9 cellular contexts compared by ENCODE assay signal in the genomic region with DNA sequence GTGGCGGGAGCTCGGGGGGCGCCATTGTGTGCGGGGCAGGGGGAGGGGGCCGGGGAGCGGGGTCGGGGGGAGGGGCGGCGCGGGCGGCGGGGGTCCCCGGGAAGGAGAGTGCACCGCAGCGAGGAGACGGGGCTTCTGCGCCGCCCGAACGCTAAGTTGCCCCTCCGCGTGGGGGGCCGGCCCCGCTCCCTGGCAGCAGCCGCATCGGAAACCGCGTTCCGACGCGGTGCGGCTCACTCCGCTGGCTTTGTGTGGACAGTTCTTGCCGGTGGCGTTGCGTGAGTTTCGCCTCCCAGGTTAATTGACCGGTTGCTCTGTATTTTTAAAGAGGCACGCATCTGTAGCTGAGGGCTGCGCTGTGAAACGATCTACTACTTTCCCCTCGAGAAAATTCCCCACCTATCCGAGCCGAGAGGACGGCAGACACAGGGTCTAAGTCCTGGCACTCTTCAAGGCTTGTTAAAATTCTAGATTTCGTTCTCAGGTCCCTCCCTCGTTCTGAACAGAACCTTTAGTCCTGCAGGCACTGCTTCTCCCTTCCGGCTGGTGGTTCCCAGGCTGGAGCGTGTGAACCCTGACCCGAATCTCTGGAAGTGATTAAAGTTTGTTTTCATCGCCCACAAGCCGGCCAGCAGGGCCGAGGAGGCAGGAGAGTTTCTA. TPM values are rescaled to one million over a fixed set of nuclear protein-coding genes. Genes with fewer than 3 reads are reported as not detected.
DNase-seq lines count a peak whose midpoint lies in the region; ATAC-seq and FAIRE-seq lines count a peak whose summit lies in the region.
"Had no signal": no experiment of that assay in that cellular context is flagged by ENCODE, and none has a peak within 500 bp of the region (broad histone marks: within the 10 kb centered on the region; RNA-seq: fewer than 3 reads in every experiment).

No MANE protein-coding gene starts in this region.

- peak; percentile 14 for DNase-seq in A172 (ENCODE audit: low spot score)
- peak; percentile 15 for DNase-seq in GM19239 (ENCODE audit: insufficient read length, low spot score)
- peak; percentile 50 for DNase-seq in astrocyte of the hippocampus (ENCODE audit: low read depth, low spot score)
- DNase-seq in islet precursor cell = peak; percentile 83
- DNase-seq in stimulated activated effector memory CD8-positive, alpha-beta T cell treated with anti-CD3 and anti-CD28 coated beads, Interleukin-12 subunit alpha, Interleukin-12 subunit beta, amount 100 ng/mL, for 72 hours (ENCODE audit: low spot score in 2 of 2) = no peak
- DNase-seq in inferior parietal cortex (ENCODE audit: extremely low spot score) = no peak
- DNase-seq in activated effector memory CD4-positive, alpha-beta T cell treated with Interleukin-2 at 50 U/mL for 16 hours = no peak

- no peaks in the 10 kb centered on the region for H3K36me3 Mint-ChIP-seq in stimulated activated effector memory CD8-positive, alpha-beta T cell treated with anti-CD3 and anti-CD28 coated beads, Interleukin-12 subunit alpha, Interleukin-12 subunit beta, amount 100 ng/mL, for 72 hours

- no peak overlapping the region for H3K27ac Mint-ChIP-seq in stimulated activated effector memory CD8-positive, alpha-beta T cell treated with anti-CD3 and anti-CD28 coated beads, Interleukin-12 subunit alpha, Interleukin-12 subunit beta, amount 100 ng/mL, for 72 hours

- peaks cover 11% of the 10 kb centered on the region for H3K4me1 Mint-ChIP-seq in stimulated activated effector memory CD8-positive, alpha-beta T cell treated with anti-CD3 and anti-CD28 coated beads, Interleukin-12 subunit alpha, Interleukin-12 subunit beta, amount 100 ng/mL, for 72 hours

- peak overlapping the region; percentile 75 for H3K4me3 Mint-ChIP-seq in stimulated activated effector memory CD8-positive, alpha-beta T cell treated with anti-CD3 and anti-CD28 coated beads, Interleukin-12 subunit alpha, Interleukin-12 subunit beta, amount 100 ng/mL, for 72 hours

- ATAC-seq in stimulated activated effector memory CD8-positive, alpha-beta T cell treated with anti-CD3 and anti-CD28 coated beads, Interleukin-12 subunit alpha, Interleukin-12 subunit beta, amount 100 ng/mL, for 72 hours = no peak
- no peak for ATAC-seq in HG03196 (IDR thresholded peaks at IDR 0.05; ENCODE audit: unreplicated experiment)

- no peaks in the 10 kb centered on the region for H3K9me3 Mint-ChIP-seq in stimulated activated effector memory CD8-positive, alpha-beta T cell treated with anti-CD3 and anti-CD28 coated beads, Interleukin-12 subunit alpha, Interleukin-12 subunit beta, amount 100 ng/mL, for 72 hours

- no peak for FAIRE-seq in GM19239 (lab: Jason Lieb, UNC)
- FAIRE-seq: bronchial epithelial cell had no signal

RNA-seq across cellular contexts. Expression of a gene that starts 0.9 kb away (rescaled TPM):
- 18.7 and 26.9 TPM in 2 replicates for total RNA-seq in A172 (2014; rRNA removed; shearing (Covaris generic))

Comparison
In these comparisons a context has a peak if more than half of its experiments do, and no peak if none do; other contexts are left out.
1. DNase-seq: peak in A172 (single experiment), GM19239 (single experiment), astrocyte of the hippocampus (single experiment) and islet precursor cell (single experiment); none in stimulated activated effector memory CD8-positive, alpha-beta T cell treated with anti-CD3 and anti-CD28 coated beads, Interleukin-12 subunit alpha, Interleukin-12 subunit beta, amount 100 ng/mL, for 72 hours (0 of 2), inferior parietal cortex (single experiment) and activated effector memory CD4-positive, alpha-beta T cell treated with Interleukin-2 at 50 U/mL for 16 hours (single experiment).